ENCODE assay signal across 1 cellular context in the genomic region with DNA sequence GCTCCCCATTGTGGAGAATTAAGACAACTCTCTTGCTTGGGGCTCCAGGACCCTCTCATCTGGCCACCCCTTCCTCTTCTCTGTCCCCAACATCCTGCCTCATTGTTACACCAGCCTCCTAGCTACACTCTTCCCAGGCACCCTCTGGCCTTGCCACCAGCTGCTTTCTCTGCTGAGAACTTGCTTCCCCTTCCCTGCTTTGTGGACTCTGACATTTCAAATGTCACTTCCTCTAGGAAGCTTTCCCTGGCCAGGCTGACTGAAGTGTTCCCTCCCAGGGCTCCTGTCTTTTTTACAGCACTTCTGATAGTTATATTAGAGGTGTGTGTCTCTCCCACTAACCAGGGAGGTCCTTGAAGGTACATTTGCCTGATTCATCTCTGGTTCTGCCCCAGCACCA.
TF ChIP-seq lines count a peak whose summit lies in the region.

No MANE protein-coding gene starts in this region.

TF ChIP-seq in H1, 55 proteins besides CTCF, POLR2A, EP300 and RAD21:
- TF ChIP-seq, protein P1, sequence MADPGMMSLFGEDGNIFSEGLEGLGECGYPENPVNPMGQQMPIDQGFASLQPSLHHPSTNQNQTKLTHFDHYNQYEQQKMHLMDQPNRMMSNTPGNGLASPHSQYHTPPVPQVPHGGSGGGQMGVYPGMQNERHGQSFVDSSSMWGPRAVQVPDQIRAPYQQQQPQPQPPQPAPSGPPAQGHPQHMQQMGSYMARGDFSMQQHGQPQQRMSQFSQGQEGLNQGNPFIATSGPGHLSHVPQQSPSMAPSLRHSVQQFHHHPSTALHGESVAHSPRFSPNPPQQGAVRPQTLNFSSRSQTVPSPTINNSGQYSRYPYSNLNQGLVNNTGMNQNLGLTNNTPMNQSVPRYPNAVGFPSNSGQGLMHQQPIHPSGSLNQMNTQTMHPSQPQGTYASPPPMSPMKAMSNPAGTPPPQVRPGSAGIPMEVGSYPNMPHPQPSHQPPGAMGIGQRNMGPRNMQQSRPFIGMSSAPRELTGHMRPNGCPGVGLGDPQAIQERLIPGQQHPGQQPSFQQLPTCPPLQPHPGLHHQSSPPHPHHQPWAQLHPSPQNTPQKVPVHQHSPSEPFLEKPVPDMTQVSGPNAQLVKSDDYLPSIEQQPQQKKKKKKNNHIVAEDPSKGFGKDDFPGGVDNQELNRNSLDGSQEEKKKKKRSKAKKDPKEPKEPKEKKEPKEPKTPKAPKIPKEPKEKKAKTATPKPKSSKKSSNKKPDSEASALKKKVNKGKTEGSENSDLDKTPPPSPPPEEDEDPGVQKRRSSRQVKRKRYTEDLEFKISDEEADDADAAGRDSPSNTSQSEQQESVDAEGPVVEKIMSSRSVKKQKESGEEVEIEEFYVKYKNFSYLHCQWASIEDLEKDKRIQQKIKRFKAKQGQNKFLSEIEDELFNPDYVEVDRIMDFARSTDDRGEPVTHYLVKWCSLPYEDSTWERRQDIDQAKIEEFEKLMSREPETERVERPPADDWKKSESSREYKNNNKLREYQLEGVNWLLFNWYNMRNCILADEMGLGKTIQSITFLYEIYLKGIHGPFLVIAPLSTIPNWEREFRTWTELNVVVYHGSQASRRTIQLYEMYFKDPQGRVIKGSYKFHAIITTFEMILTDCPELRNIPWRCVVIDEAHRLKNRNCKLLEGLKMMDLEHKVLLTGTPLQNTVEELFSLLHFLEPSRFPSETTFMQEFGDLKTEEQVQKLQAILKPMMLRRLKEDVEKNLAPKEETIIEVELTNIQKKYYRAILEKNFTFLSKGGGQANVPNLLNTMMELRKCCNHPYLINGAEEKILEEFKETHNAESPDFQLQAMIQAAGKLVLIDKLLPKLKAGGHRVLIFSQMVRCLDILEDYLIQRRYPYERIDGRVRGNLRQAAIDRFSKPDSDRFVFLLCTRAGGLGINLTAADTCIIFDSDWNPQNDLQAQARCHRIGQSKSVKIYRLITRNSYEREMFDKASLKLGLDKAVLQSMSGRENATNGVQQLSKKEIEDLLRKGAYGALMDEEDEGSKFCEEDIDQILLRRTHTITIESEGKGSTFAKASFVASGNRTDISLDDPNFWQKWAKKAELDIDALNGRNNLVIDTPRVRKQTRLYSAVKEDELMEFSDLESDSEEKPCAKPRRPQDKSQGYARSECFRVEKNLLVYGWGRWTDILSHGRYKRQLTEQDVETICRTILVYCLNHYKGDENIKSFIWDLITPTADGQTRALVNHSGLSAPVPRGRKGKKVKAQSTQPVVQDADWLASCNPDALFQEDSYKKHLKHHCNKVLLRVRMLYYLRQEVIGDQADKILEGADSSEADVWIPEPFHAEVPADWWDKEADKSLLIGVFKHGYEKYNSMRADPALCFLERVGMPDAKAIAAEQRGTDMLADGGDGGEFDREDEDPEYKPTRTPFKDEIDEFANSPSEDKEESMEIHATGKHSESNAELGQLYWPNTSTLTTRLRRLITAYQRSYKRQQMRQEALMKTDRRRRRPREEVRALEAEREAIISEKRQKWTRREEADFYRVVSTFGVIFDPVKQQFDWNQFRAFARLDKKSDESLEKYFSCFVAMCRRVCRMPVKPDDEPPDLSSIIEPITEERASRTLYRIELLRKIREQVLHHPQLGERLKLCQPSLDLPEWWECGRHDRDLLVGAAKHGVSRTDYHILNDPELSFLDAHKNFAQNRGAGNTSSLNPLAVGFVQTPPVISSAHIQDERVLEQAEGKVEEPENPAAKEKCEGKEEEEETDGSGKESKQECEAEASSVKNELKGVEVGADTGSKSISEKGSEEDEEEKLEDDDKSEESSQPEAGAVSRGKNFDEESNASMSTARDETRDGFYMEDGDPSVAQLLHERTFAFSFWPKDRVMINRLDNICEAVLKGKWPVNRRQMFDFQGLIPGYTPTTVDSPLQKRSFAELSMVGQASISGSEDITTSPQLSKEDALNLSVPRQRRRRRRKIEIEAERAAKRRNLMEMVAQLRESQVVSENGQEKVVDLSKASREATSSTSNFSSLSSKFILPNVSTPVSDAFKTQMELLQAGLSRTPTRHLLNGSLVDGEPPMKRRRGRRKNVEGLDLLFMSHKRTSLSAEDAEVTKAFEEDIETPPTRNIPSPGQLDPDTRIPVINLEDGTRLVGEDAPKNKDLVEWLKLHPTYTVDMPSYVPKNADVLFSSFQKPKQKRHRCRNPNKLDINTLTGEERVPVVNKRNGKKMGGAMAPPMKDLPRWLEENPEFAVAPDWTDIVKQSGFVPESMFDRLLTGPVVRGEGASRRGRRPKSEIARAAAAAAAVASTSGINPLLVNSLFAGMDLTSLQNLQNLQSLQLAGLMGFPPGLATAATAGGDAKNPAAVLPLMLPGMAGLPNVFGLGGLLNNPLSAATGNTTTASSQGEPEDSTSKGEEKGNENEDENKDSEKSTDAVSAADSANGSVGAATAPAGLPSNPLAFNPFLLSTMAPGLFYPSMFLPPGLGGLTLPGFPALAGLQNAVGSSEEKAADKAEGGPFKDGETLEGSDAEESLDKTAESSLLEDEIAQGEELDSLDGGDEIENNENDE (IDR thresholded peaks at IDR 0.05; ENCODE audit: insufficient replicate concordance, low read length), result no peak
- no peak for TF ChIP-seq TAF1 (IDR thresholded peaks at IDR 0.05; ENCODE audit: low read depth, low read length)
